33 cellular contexts compared by ENCODE assay signal in the genomic region with DNA sequence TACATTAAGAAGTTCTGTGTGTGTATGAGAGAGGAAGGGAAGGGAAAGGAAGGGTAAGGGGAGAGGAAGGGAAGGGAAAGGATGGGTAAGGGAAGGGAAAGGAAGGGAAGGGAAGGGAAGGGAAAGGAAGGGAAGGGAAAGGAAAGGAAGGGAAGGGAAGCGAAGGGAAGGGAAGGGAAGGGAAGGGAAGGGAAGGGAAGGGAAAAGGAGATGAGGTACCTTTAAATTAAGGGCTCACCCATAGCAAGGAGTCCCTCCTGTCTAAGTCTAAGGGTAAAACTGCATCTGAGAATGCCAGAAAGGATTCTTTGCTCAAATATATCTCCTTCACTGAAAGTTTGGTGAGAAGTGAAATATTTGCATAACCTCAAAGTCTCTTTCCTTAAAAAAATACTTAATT.
A peak's percentile ranks its signal among the peaks of the same experiment; 100 is the strongest.
DNase-seq lines count a peak whose midpoint lies in the region; ATAC-seq, FAIRE-seq and TF ChIP-seq lines count a peak whose summit lies in the region.
"Had no signal": no experiment of that assay in that cellular context is flagged by ENCODE, and none has a peak within 500 bp of the region (broad histone marks: within the 10 kb centered on the region; RNA-seq: fewer than 3 reads in every experiment).

No MANE protein-coding gene starts in this region.

- BruUV-seq in HepG2 (replicated peaks; lab: Mats Ljungman, UMichigan) (no TSS peak), K562 (replicated peaks; lab: Mats Ljungman, UMichigan) (no TSS peak)

- no peaks in the 10 kb centered on the region for H4K20me1 ChIP-seq in HepG2 (ENCODE audit: insufficient read depth, low read length)
- no peaks in the 10 kb centered on the region for H4K20me1 ChIP-seq in K562 (replicated peaks; ENCODE audit: control insufficient read depth, insufficient read depth, low read length)
- H4K20me1 ChIP-seq: BLaER1; BLaER1 treated with 17β-estradiol and CSF1 and Interleukin-3, amounts not matched to agents 10 nM and 100 nM had no signal

- in situ Hi-C loops in HepG2 (cut with HindIII; ENCODE audit: extremely low pct_ligation_motif_present, low pct_unique_long_range_greater_than_20kb) (no loop called here), K562 (cut with MboI) (no loop called here)

- H3K4me3 ChIP-seq in HepG2 (replicated peaks in 1 of 3; ENCODE audit: insufficient read depth in 1 of 3, low read depth in 2 of 3, low read length in 3 of 3) (no peak overlapping the region), right lobe of liver (no peak overlapping the region), K562 (no peak overlapping the region), parathyroid adenoma (ENCODE audit: low read depth, low read length) (no peak overlapping the region)
- H3K4me3 ChIP-seq: A549; BLaER1; BLaER1 treated with 17β-estradiol and CSF1 and Interleukin-3, amounts not matched to agents 10 nM and 100 nM had no signal

- TF ChIP-seq POLR2A in HepG2 (IDR thresholded peaks at IDR 0.05; ENCODE audit: insufficient read depth in 1 of 2, low read depth in 2 of 2, low read length in 2 of 2) (no peak), right lobe of liver (IDR thresholded peaks at IDR 0.05) (no peak), K562 (conservative IDR thresholded peaks at IDR 0.05) (no peak)

- POLR2A ChIA-PET in HepG2 (lab: Yijun Ruan, JAX) (no interaction called here), K562 (lab: Yijun Ruan, JAX) (no interaction called here)

- H3K27ac ChIP-seq in HepG2 (ENCODE audit: extremely low read length, insufficient read depth, low read length) = no peak overlapping the region
- H3K27ac ChIP-seq in right lobe of liver = no peak overlapping the region
- H3K27ac ChIP-seq in K562 (ENCODE audit: extremely low read depth, low read depth, low read length) = no peak overlapping the region
- H3K27ac ChIP-seq in parathyroid adenoma = no peak overlapping the region
- H3K27ac ChIP-seq: 22Rv1; A549; BLaER1; BLaER1 treated with 17β-estradiol and CSF1 and Interleukin-3, amounts not matched to agents 10 nM and 100 nM; C4-2B had no signal

- H3K36me3 ChIP-seq in HepG2 (replicated peaks in 1 of 2; ENCODE audit: control insufficient read depth in 1 of 2, insufficient read depth in 2 of 2, low read length in 2 of 2) (no peaks in the 10 kb centered on the region), right lobe of liver (no peaks in the 10 kb centered on the region), K562 (ENCODE audit: control insufficient read depth, insufficient read depth, low read length) (no peaks in the 10 kb centered on the region), parathyroid adenoma (ENCODE audit: control insufficient read depth, insufficient read depth, low read length) (no peaks in the 10 kb centered on the region)
- H3K36me3 ChIP-seq: BE2C; BLaER1; BLaER1 treated with 17β-estradiol and CSF1 and Interleukin-3, amounts not matched to agents 10 nM and 100 nM had no signal

- H3K9me3 ChIP-seq in HepG2 (ENCODE audit: low read length) (no peaks in the 10 kb centered on the region), right lobe of liver (no peaks in the 10 kb centered on the region), K562 (replicated peaks; ENCODE audit: control insufficient read depth, insufficient read depth, low read depth, low read length) (no peaks in the 10 kb centered on the region), parathyroid adenoma (ENCODE audit: control insufficient read depth, low read length) (no peaks in the 10 kb centered on the region)
- H3K9me3 ChIP-seq: A549, BE2C had no signal

- no peaks in the 10 kb centered on the region for H3K79me2 ChIP-seq in HepG2 (ENCODE audit: insufficient read depth, low read length)
- no peaks in the 10 kb centered on the region for H3K79me2 ChIP-seq in K562 (ENCODE audit: control insufficient read depth, insufficient read depth, low read length)
- no peaks in the 10 kb centered on the region for H3K79me2 ChIP-seq in parathyroid adenoma

- no peak overlapping the region for H3K4me2 ChIP-seq in HepG2 (ENCODE audit: low read depth, low read length)
- H3K4me2 ChIP-seq in K562 (ENCODE audit: insufficient read depth, low read length) = no peak overlapping the region
- no peak overlapping the region for H3K4me2 ChIP-seq in parathyroid adenoma (ENCODE audit: low read length)
- H3K4me2 ChIP-seq: A549; BLaER1; BLaER1 treated with 17β-estradiol and CSF1 and Interleukin-3, amounts not matched to agents 10 nM and 100 nM had no signal

- CTCF ChIA-PET in HepG2 (lab: Yijun Ruan, JAX; ENCODE audit: low intra/inter-chr PET ratio, low total read pairs) = no interaction called here
- CTCF ChIA-PET in K562 (lab: Yijun Ruan, JAX; ENCODE audit: low intra/inter-chr PET ratio) = no interaction called here

- TF ChIP-seq CTCF in HepG2 (CRISPR knock-in tag; IDR thresholded peaks at IDR 0.05) = no peak
- TF ChIP-seq CTCF in right lobe of liver (IDR thresholded peaks at IDR 0.05) = no peak
- no peak for TF ChIP-seq CTCF in K562 (IDR thresholded peaks at IDR 0.05 in 2 of 3, conservative IDR thresholded peaks at IDR 0.05 in 1 of 3; ENCODE audit: insufficient read depth in 2 of 3, low read depth in 1 of 3, low read length in 3 of 3)
- TF ChIP-seq CTCF in parathyroid adenoma (IDR thresholded peaks at IDR 0.05) = no peak

- H3K4me1 ChIP-seq in HepG2 (ENCODE audit: insufficient read depth, low read length) = no peaks in the 10 kb centered on the region
- no peaks in the 10 kb centered on the region for H3K4me1 ChIP-seq in right lobe of liver
- no peaks in the 10 kb centered on the region for H3K4me1 ChIP-seq in K562 (replicated peaks in 1 of 2; ENCODE audit: control insufficient read depth in 2 of 2, insufficient read depth in 2 of 2, low read length in 2 of 2)
- no peaks in the 10 kb centered on the region for H3K4me1 ChIP-seq in parathyroid adenoma
- H3K4me1 ChIP-seq: A549; BE2C; BLaER1; BLaER1 treated with 17β-estradiol and CSF1 and Interleukin-3, amounts not matched to agents 10 nM and 100 nM; Caco-2 had no signal

- FAIRE-seq in HepG2 (lab: Jason Lieb, UNC) = no peak
- FAIRE-seq in K562 (lab: Jason Lieb, UNC) = no peak
- FAIRE-seq: A204.1, A549, D721Med had no signal

- no peaks in the 10 kb centered on the region for H3K27me3 ChIP-seq in HepG2 (ENCODE audit: control insufficient read depth in 1 of 2, insufficient read depth in 2 of 2, low read length in 2 of 2)
- H3K27me3 ChIP-seq in right lobe of liver = no peaks in the 10 kb centered on the region
- no peaks in the 10 kb centered on the region for H3K27me3 ChIP-seq in K562 (ENCODE audit: control insufficient read depth in 2 of 2, insufficient read depth in 2 of 2, low read length in 2 of 2)
- H3K27me3 ChIP-seq in parathyroid adenoma (ENCODE audit: control insufficient read depth, insufficient read depth, low read length) = no peaks in the 10 kb centered on the region
- H3K27me3 ChIP-seq: BE2C; BLaER1; BLaER1 treated with 17β-estradiol and CSF1 and Interleukin-3, amounts not matched to agents 10 nM and 100 nM had no signal

- TF ChIP-seq EP300 in HepG2 (IDR thresholded peaks at IDR 0.05; ENCODE audit: low read depth in 2 of 2, low read length in 2 of 2) = no peak
- TF ChIP-seq EP300 in HepG2 (CRISPR knock-in tag; IDR thresholded peaks at IDR 0.05; ENCODE audit: borderline replicate concordance) = no peak
- TF ChIP-seq EP300 in K562 (IDR thresholded peaks at IDR 0.05; ENCODE audit: low read length) = no peak

- intact Hi-C loops in HepG2 (cut with micrococcal nuclease; ENCODE audit: unreplicated experiment) = no loop called here
- intact Hi-C loops in right lobe of liver (cut with DNase I) = no loop called here
- intact Hi-C loops in K562 (cut with micrococcal nuclease) = no loop called here

- H2AFZ ChIP-seq in HepG2 (ENCODE audit: low read length) (no peak overlapping the region), K562 (ENCODE audit: low read depth, low read length) (no peak overlapping the region), parathyroid adenoma (peak overlapping the region; percentile 50)

- 0% methylated on average over 1 of the region's 1 CpG for WGBS in HepG2 (ENCODE audit: low lambda C conversion rate)
- WGBS in right lobe of liver (ENCODE audit: insufficient coverage, low coverage, low lambda C conversion rate, missing lambda C conversion rate) = 0% methylated on average over 1 of the region's 1 CpG
- no CpG with 5 or more reads among the region's 1 CpG for WGBS in K562 (ENCODE audit: insufficient coverage, low coverage, missing lambda C conversion rate)

- DNase-seq in HepG2 (ENCODE audit: low spot score) (no peak), right lobe of liver (no peak), K562 (ENCODE audit: extremely low read depth in 1 of 4, low spot score in 3 of 4) (no peak), dermis blood vessel endothelial cell (no peak)
- no peak for DNase-seq in stimulated activated naive CD8-positive, alpha-beta T cell treated with anti-CD3 and anti-CD28 coated beads, Interleukin-15, Interleukin-2, amounts not matched to agents 100 U/mL and 50 U/mL, for 24 hours
- DNase-seq: 8988T; ACHN; AML-193; BE2C; C1 segment of cervical spinal cord; Caco-2; Calu3; CD4-positive, alpha-beta memory T cell; CD4-positive, alpha-beta T cell; CD4-positive, CD25-positive, alpha-beta regulatory T cell; CD8-positive, alpha-beta memory T cell; CD8-positive, alpha-beta T cell; COR-L47; DMS 273 treated with DMSO at 0.1 percent for 48 hours; DMS153; DMS53; DMS79; DMS79 treated with DMSO at 0.1 percent for 48 hours; DND-41; EL had no signal

- ATAC-seq in HepG2 = no peak
- ATAC-seq in right lobe of liver = no peak
- no peak for ATAC-seq in K562
- ATAC-seq in stimulated activated naive CD8-positive, alpha-beta T cell treated with anti-CD3 and anti-CD28 coated beads, Interleukin-15, Interleukin-2, amounts not matched to agents 100 U/mL and 50 U/mL, for 24 hours = no peak
- ATAC-seq: A549; CD8-positive, alpha-beta T cell had no signal

- H3K9ac ChIP-seq in HepG2 (ENCODE audit: insufficient read depth, low read depth, low read length) (no peak overlapping the region), K562 (ENCODE audit: insufficient read depth in 1 of 2, low read depth in 2 of 2, low read length in 2 of 2) (no peak overlapping the region), parathyroid adenoma (no peak overlapping the region)
- H3K9ac ChIP-seq: BLaER1; BLaER1 treated with 17β-estradiol and CSF1 and Interleukin-3, amounts not matched to agents 10 nM and 100 nM had no signal

- TF ChIP-seq RAD21 in HepG2 (CRISPR knock-in tag; IDR thresholded peaks at IDR 0.05) (no peak), K562 (CRISPR knock-in tag; conservative IDR thresholded peaks at IDR 0.05 in 1 of 2, IDR thresholded peaks at IDR 0.05 in 1 of 2) (no peak)

- no peaks in the 10 kb centered on the region for H3K9me1 ChIP-seq in K562 (ENCODE audit: control insufficient read depth, insufficient read depth, low read length)

TF ChIP-seq in HepG2, 621 proteins besides CTCF, POLR2A, EP300 and RAD21 (continues in another document):
- TF ChIP-seq RBAK (CRISPR knock-in tag; IDR thresholded peaks at IDR 0.05) = no peak
- no peak for TF ChIP-seq NAIF1 (CRISPR knock-in tag; IDR thresholded peaks at IDR 0.05; ENCODE audit: borderline replicate concordance)
- TF ChIP-seq PCBP1 (IDR thresholded peaks at IDR 0.05; ENCODE audit: borderline replicate concordance, low read depth, low read length) = 0 out of 2 replicates have a peak, but pooled peaks have one; percentile 78

TF ChIP-seq in K562, 482 proteins besides CTCF, POLR2A, EP300 and RAD21 (continues in another document):
- TF ChIP-seq MBD2 (IDR thresholded peaks at IDR 0.05; ENCODE audit: borderline replicate concordance, low read depth) = no peak
- no peak for TF ChIP-seq ARID1B (IDR thresholded peaks at IDR 0.05)
- TF ChIP-seq CBX8 (IDR thresholded peaks at IDR 0.05; ENCODE audit: borderline replicate concordance, extremely low read depth, low read depth, low read length, poor library complexity, severe bottlenecking) = no peak
